Comparison of ENCODE assay signal across 19 cellular contexts in genomic region chr12:19404232-19404880, GRCh38. TPM values are rescaled to one million over a fixed set of nuclear protein-coding genes. Genes with fewer than 3 reads are reported as not detected.
DNase-seq lines count a peak whose midpoint lies in the region; ATAC-seq and TF ChIP-seq lines count a peak whose summit lies in the region.
"Had no signal": no experiment of that assay in that cellular context is flagged by ENCODE, and none has a peak within 500 bp of the region (broad histone marks: within the 10 kb centered on the region; RNA-seq: fewer than 3 reads in every experiment).

No MANE protein-coding gene starts in this region.

- H3K14ac ChIP-seq in trophoblast cell (ENCODE audit: low read length) = no peak overlapping the region

- H2BK120ac ChIP-seq in trophoblast cell (ENCODE audit: insufficient read depth, low read length, poor library complexity) = no peak overlapping the region

- no peak overlapping the region for H2BK5ac ChIP-seq in trophoblast cell (ENCODE audit: low read depth, low read length, poor library complexity)

- H4K20me1 ChIP-seq in DND-41 (ENCODE audit: insufficient read depth, low read length) = no peaks in the 10 kb centered on the region

- no peak overlapping the region for H2AK5ac ChIP-seq in trophoblast cell (ENCODE audit: low read length)

- no peak for TF ChIP-seq CTCF in DND-41 (IDR thresholded peaks at IDR 0.05; ENCODE audit: borderline replicate concordance, extremely low read depth, low read length, poor library complexity, severe bottlenecking)
- TF ChIP-seq CTCF in uterus (IDR thresholded peaks at IDR 0.05) = no peak

- no peak for TF ChIP-seq POLR2A in uterus (IDR thresholded peaks at IDR 0.05)

- no peak overlapping the region for H4K91ac ChIP-seq in trophoblast cell (ENCODE audit: low read depth, low read length)

- no peak overlapping the region for H3K4ac ChIP-seq in trophoblast cell (ENCODE audit: low read depth, low read length)

- DNase-seq in DND-41 (peak; percentile 81), SJCRH30 (no peak), trophoblast cell (peak; percentile 28 to 63), uterus (no peak), left colon (no peak)
- DNase-seq: DMS153; effector CD4-positive, alpha-beta T cell; heart right ventricle; HFFc6; kidney; MG63; NCI-H1694 treated with DMSO at 0.1 percent for 48 hours; NCI-H446 had no signal

- no peak overlapping the region for H4K8ac ChIP-seq in trophoblast cell (ENCODE audit: low read depth, low read length)

- H3K79me2 ChIP-seq in DND-41 (ENCODE audit: insufficient read depth, low read length) (no peaks in the 10 kb centered on the region), trophoblast cell (ENCODE audit: control insufficient read depth, insufficient read depth, low read length, poor library complexity) (no peaks in the 10 kb centered on the region)

- no CpG with 5 or more reads among the region's 16 CpGs for WGBS in trophoblast cell (ENCODE audit: extremely low coverage, insufficient coverage, insufficient read length)

- H3K79me1 ChIP-seq in trophoblast cell (ENCODE audit: low read length) = no peaks in the 10 kb centered on the region

- no peaks in the 10 kb centered on the region for H3K27me3 ChIP-seq in DND-41 (ENCODE audit: insufficient read depth, low read length, poor library complexity)
- no peaks in the 10 kb centered on the region for H3K27me3 ChIP-seq in SJCRH30
- no peaks in the 10 kb centered on the region for H3K27me3 ChIP-seq in trophoblast cell (ENCODE audit: insufficient read depth, low read length)
- no peaks in the 10 kb centered on the region for H3K27me3 ChIP-seq in uterus
- H3K27me3 ChIP-seq: heart right ventricle, MG63, neutrophil had no signal

- H2AFZ ChIP-seq in DND-41 (ENCODE audit: low read depth, low read length) (peak overlapping the region; percentile 55), trophoblast cell (ENCODE audit: insufficient read depth, low read length, poor library complexity) (no peak overlapping the region)

- H3K9me3 ChIP-seq in DND-41 (ENCODE audit: insufficient read depth, low read length, severe bottlenecking) (no peaks in the 10 kb centered on the region), SJCRH30 (replicated peaks) (no peaks in the 10 kb centered on the region), trophoblast cell (ENCODE audit: insufficient read depth, low read depth, low read length) (no peaks in the 10 kb centered on the region), uterus (no peaks in the 10 kb centered on the region)
- H3K9me3 ChIP-seq: heart right ventricle, MG63, neutrophil, thoracic aorta had no signal

- no peaks in the 10 kb centered on the region for H3K27me3 Mint-ChIP-seq in activated naive CD8-positive, alpha-beta T cell

- 0 out of 4 replicates have a peak overlapping the region, but pooled peaks of 1 of the 2 experiments have one; percentile 17 for H3K4me3 ChIP-seq in DND-41 (ENCODE audit: low read depth in 1 of 2, low read length in 2 of 2)
- no peak overlapping the region for H3K4me3 ChIP-seq in SJCRH30
- H3K4me3 ChIP-seq in trophoblast cell (ENCODE audit: low read depth, low read length) = no peak overlapping the region
- H3K4me3 ChIP-seq in uterus = no peak overlapping the region
- H3K4me3 ChIP-seq: heart right ventricle, MG63, thoracic aorta had no signal

- H3K36me3 ChIP-seq in DND-41 (ENCODE audit: insufficient read depth, low read length) = no peaks in the 10 kb centered on the region
- no peaks in the 10 kb centered on the region for H3K36me3 ChIP-seq in SJCRH30
- H3K36me3 ChIP-seq in trophoblast cell (ENCODE audit: control insufficient read depth in 1 of 2, insufficient read depth in 2 of 2, low read length in 2 of 2) = no peaks in the 10 kb centered on the region
- no peaks in the 10 kb centered on the region for H3K36me3 ChIP-seq in uterus
- H3K36me3 ChIP-seq: heart right ventricle, MG63, neutrophil, thoracic aorta had no signal

- no peak overlapping the region for H2BK12ac ChIP-seq in trophoblast cell (ENCODE audit: low read length)

- peaks cover 4% of the 10 kb centered on the region for H3K36me3 Mint-ChIP-seq in activated naive CD8-positive, alpha-beta T cell
- H3K36me3 Mint-ChIP-seq: memory B cell had no signal

- H3K4me3 Mint-ChIP-seq in activated naive CD8-positive, alpha-beta T cell = peak overlapping the region; percentile 64
- H3K4me3 Mint-ChIP-seq: HFFc6, memory B cell had no signal

- peaks cover 20% of the 10 kb centered on the region for H3K4me1 Mint-ChIP-seq in activated naive CD8-positive, alpha-beta T cell (ENCODE audit: low read depth)
- H3K4me1 Mint-ChIP-seq: memory B cell had no signal

- peak; percentile 96 for ATAC-seq in DND-41 (ENCODE audit: insufficient read depth, low read depth)
- ATAC-seq in HG02840 (IDR thresholded peaks at IDR 0.05; ENCODE audit: low FRiP score, unreplicated experiment) = no peak
- ATAC-seq in left colon = no peak
- ATAC-seq: Right ventricle myocardium inferior had no signal

- H3K23ac ChIP-seq in trophoblast cell (ENCODE audit: low read length) = no peak overlapping the region

- peak overlapping the region; percentile 92 for H3K27ac Mint-ChIP-seq in activated naive CD8-positive, alpha-beta T cell
- H3K27ac Mint-ChIP-seq: HFFc6, memory B cell had no signal

- H3K18ac ChIP-seq in trophoblast cell (ENCODE audit: low read length) = no peak overlapping the region

- H4K12ac ChIP-seq in trophoblast cell (ENCODE audit: low read depth, low read length) = no peak overlapping the region

- H3K9ac ChIP-seq in DND-41 (ENCODE audit: low read depth, low read length) (peak overlapping the region; percentile 26; the same call in 1 of the 2 replicates), trophoblast cell (ENCODE audit: low read length) (no peak overlapping the region)

- H3K4me1 ChIP-seq in DND-41 (ENCODE audit: insufficient read depth, low read length) (peaks cover 36% of the 10 kb centered on the region), SJCRH30 (peaks cover 31% of the 10 kb centered on the region), trophoblast cell (ENCODE audit: control insufficient read depth in 1 of 2, insufficient read depth in 2 of 2, low read length in 2 of 2) (peaks cover 8 to 10% of the 10 kb centered on the region in 2 experiments), uterus (peaks cover 0 to 1% of the 10 kb centered on the region in 2 donors)

- H3K9me3 Mint-ChIP-seq in activated naive CD8-positive, alpha-beta T cell (ENCODE audit: low read depth) = no peaks in the 10 kb centered on the region
- H3K9me3 Mint-ChIP-seq: HFFc6, memory B cell had no signal

- H3K27ac ChIP-seq in DND-41 (ENCODE audit: low read length) = peak overlapping the region; percentile 81
- H3K27ac ChIP-seq in SJCRH30 = peak overlapping the region; percentile 82
- no peak overlapping the region for H3K27ac ChIP-seq in trophoblast cell (ENCODE audit: low read depth, low read length)
- no peak overlapping the region for H3K27ac ChIP-seq in uterus
- H3K27ac ChIP-seq: heart right ventricle, neutrophil had no signal

- intact Hi-C loops in uterus (cut with DNase I; ENCODE audit: low total_unique reads) (no loop called here), left colon (cut with DNase I, micrococcal nuclease) (no loop called here)

- H3K4me2 ChIP-seq in DND-41 (ENCODE audit: insufficient read depth, low read length) (peak overlapping the region; percentile 14; the same call in 1 of the 2 replicates), trophoblast cell (ENCODE audit: low read length) (no peak overlapping the region)

RNA-seq across cellular contexts. Expression of gene AEBP2, which starts 34.9 kb away (rescaled TPM):
- total RNA-seq in SJCRH30 (2014; rRNA removed; shearing (Covaris generic)) = 27.6 and 29.7 TPM in 2 replicates
- polyA plus RNA-seq in trophoblast cell (2013) = 66.3 and 67.4 TPM in 2 replicates
- total RNA-seq in uterus (10 to 100 TPM; 16.7 to 95.8 (median 69.1) TPM), left colon (10 to 100 TPM; 32.4 to 35.4 TPM)

Comparison
In these comparisons a context has a peak if more than half of its experiments do, and no peak if none do; other contexts are left out.
1. DNase-seq: peak in DND-41 (single experiment) and trophoblast cell (2 of 2); none in SJCRH30 (0 of 2), uterus (0 of 2) and left colon (0 of 2).
2. H3K27ac ChIP-seq: peak in DND-41 (single experiment) and SJCRH30 (single experiment); none in trophoblast cell (single experiment) and uterus (0 of 2).